In genomic region chr13:113187905-113188595, GRCh38 we compare ENCODE assay signal across 13 cellular contexts. TPM values are rescaled to one million over a fixed set of nuclear protein-coding genes. Genes with fewer than 3 reads are reported as not detected.
DNase-seq lines count a peak whose midpoint lies in the region; ATAC-seq and TF ChIP-seq lines count a peak whose summit lies in the region.
"Had no signal": no experiment of that assay in that cellular context is flagged by ENCODE, and none has a peak within 500 bp of the region (broad histone marks: within the 10 kb centered on the region; RNA-seq: fewer than 3 reads in every experiment).

No MANE protein-coding gene starts in this region.

- ATAC-seq in effector memory CD8-positive, alpha-beta T cell (replicated peaks), result no peak
- ATAC-seq in stimulated activated effector memory CD8-positive, alpha-beta T cell treated with anti-CD3 and anti-CD28 coated beads, Interleukin-12 subunit alpha, Interleukin-12 subunit beta, amount 100 ng/mL, for 72 hours, result no peak
- no peak for ATAC-seq in sciatic nerve

- in situ Hi-C loops in GM13977 (cut with MboI; ENCODE audit: low pct_unique_long_range_greater_than_20kb, low sequenced_read_pairs, unreplicated experiment), result no loop called here

- CTCF ChIA-PET in MCF 10A (lab: Yijun Ruan, JAX), result interaction anchor here (0.6 kb wide), 1 partner anchor 93 kb away, joined by 4 read pairs; no protein-coding TSS in a partner anchor

- H3K27ac Mint-ChIP-seq in MCF 10A (ENCODE audit: low read depth, unreplicated experiment), result peak overlapping the region; percentile 94
- H3K27ac Mint-ChIP-seq in effector memory CD8-positive, alpha-beta T cell, result peak overlapping the region; percentile 77 to 98
- H3K27ac Mint-ChIP-seq in stimulated activated effector memory CD8-positive, alpha-beta T cell treated with anti-CD3 and anti-CD28 coated beads, Interleukin-12 subunit alpha, Interleukin-12 subunit beta, amount 100 ng/mL, for 72 hours, result peak overlapping the region; percentile 88

- no peaks in the 10 kb centered on the region for H3K4me1 ChIP-seq in breast epithelium

- TF ChIP-seq CTCF in MCF 10A (IDR thresholded peaks at IDR 0.05; ENCODE audit: unreplicated experiment) (no peak), breast epithelium (IDR thresholded peaks at IDR 0.05) (no peak), GM13977 (IDR thresholded peaks at IDR 0.05; ENCODE audit: extremely low read depth, insufficient read depth, missing control alignments) (no peak)

- intact Hi-C loops in MCF 10A (cut with micrococcal nuclease) (loop anchor here (1.0 kb wide), 1 partner anchor 153 kb away; no protein-coding TSS in a partner anchor), breast epithelium (cut with DNase I; ENCODE audit: low total_unique reads) (no loop called here), sciatic nerve (cut with DNase I) (no loop called here)

- H3K4me1 Mint-ChIP-seq in MCF 10A (ENCODE audit: insufficient read depth, unreplicated experiment), result peaks cover 12% of the 10 kb centered on the region
- H3K4me1 Mint-ChIP-seq in effector memory CD8-positive, alpha-beta T cell (ENCODE audit: low read depth in 2 of 2), result peaks cover 39 to 47% of the 10 kb centered on the region in 2 donors
- peaks cover 59% of the 10 kb centered on the region for H3K4me1 Mint-ChIP-seq in stimulated activated effector memory CD8-positive, alpha-beta T cell treated with anti-CD3 and anti-CD28 coated beads, Interleukin-12 subunit alpha, Interleukin-12 subunit beta, amount 100 ng/mL, for 72 hours

- POLR2A ChIA-PET in MCF 10A (lab: Yijun Ruan, JAX), result interaction anchor here (0.7 to 3.1 kb wide), 10 partner anchors 9 to 264 kb away, joined by 3 to 41 read pairs (median 4); partner anchors contain the start of genes CUL4A, LAMP1 and PCID2

- no peak overlapping the region for H3K4me3 Mint-ChIP-seq in MCF 10A (ENCODE audit: unreplicated experiment)
- peak overlapping the region in 1 of 2 donors; percentile 70 for H3K4me3 Mint-ChIP-seq in effector memory CD8-positive, alpha-beta T cell
- H3K4me3 Mint-ChIP-seq in stimulated activated effector memory CD8-positive, alpha-beta T cell treated with anti-CD3 and anti-CD28 coated beads, Interleukin-12 subunit alpha, Interleukin-12 subunit beta, amount 100 ng/mL, for 72 hours, result no peak overlapping the region

- no peaks in the 10 kb centered on the region for H3K27me3 ChIP-seq in breast epithelium
- H3K27me3 ChIP-seq: ovary had no signal

- no peak overlapping the region for H3K27ac ChIP-seq in breast epithelium
- H3K27ac ChIP-seq: C4-2B, ovary had no signal

- TF ChIP-seq POLR2A in breast epithelium (IDR thresholded peaks at IDR 0.05), result no peak

- DNase-seq in MCF 10A (ENCODE audit: unreplicated experiment) (no peak), breast epithelium (ENCODE audit: low spot score in 2 of 2) (no peak), NCI-H226 (peak; percentile 17), cerebellar cortex (ENCODE audit: low spot score) (no peak), GM13977 (ENCODE audit: low spot score) (no peak), sciatic nerve (ENCODE audit: low spot score) (no peak)
- DNase-seq in effector memory CD8-positive, alpha-beta T cell, result no peak
- DNase-seq in stimulated activated effector memory CD8-positive, alpha-beta T cell treated with anti-CD3 and anti-CD28 coated beads, Interleukin-12 subunit alpha, Interleukin-12 subunit beta, amount 100 ng/mL, for 72 hours (ENCODE audit: low spot score in 2 of 2), result no peak
- DNase-seq: activated gamma-delta T cell treated with Interleukin-2 at 50 U/mL for 16 hours, NCI-H526 treated with DMSO at 0.1 percent for 48 hours had no signal

- H3K9me3 Mint-ChIP-seq in MCF 10A (ENCODE audit: unreplicated experiment), result no peaks in the 10 kb centered on the region
- no peaks in the 10 kb centered on the region for H3K9me3 Mint-ChIP-seq in effector memory CD8-positive, alpha-beta T cell
- H3K9me3 Mint-ChIP-seq in stimulated activated effector memory CD8-positive, alpha-beta T cell treated with anti-CD3 and anti-CD28 coated beads, Interleukin-12 subunit alpha, Interleukin-12 subunit beta, amount 100 ng/mL, for 72 hours, result no peaks in the 10 kb centered on the region

- H3K36me3 Mint-ChIP-seq in MCF 10A (ENCODE audit: insufficient read depth, unreplicated experiment), result peaks cover 83% of the 10 kb centered on the region
- peaks cover 37% of the 10 kb centered on the region for H3K36me3 Mint-ChIP-seq in effector memory CD8-positive, alpha-beta T cell (ENCODE audit: insufficient read depth)
- H3K36me3 Mint-ChIP-seq in stimulated activated effector memory CD8-positive, alpha-beta T cell treated with anti-CD3 and anti-CD28 coated beads, Interleukin-12 subunit alpha, Interleukin-12 subunit beta, amount 100 ng/mL, for 72 hours, result peaks cover 78% of the 10 kb centered on the region

- TSS peak; percentile 50 for BruUV-seq in MCF 10A (replicated peaks; lab: Mats Ljungman, UMichigan)

- no peak overlapping the region for H3K4me3 ChIP-seq in breast epithelium
- H3K4me3 ChIP-seq: lung, ovary had no signal

- H3K9me3 ChIP-seq in breast epithelium, result no peaks in the 10 kb centered on the region
- H3K9me3 ChIP-seq: ovary had no signal

- H3K27me3 Mint-ChIP-seq in MCF 10A (ENCODE audit: insufficient read depth, unreplicated experiment), result no peaks in the 10 kb centered on the region
- H3K27me3 Mint-ChIP-seq in effector memory CD8-positive, alpha-beta T cell, result no peaks in the 10 kb centered on the region

- H3K36me3 ChIP-seq in breast epithelium, result no peaks in the 10 kb centered on the region
- H3K36me3 ChIP-seq: ovary had no signal

RNA-seq across cellular contexts. Expression of gene PCID2, which starts 20.4 kb away (rescaled TPM):
- total RNA-seq in MCF 10A (2022) (60.7 and 63.4 TPM in 2 replicates), breast epithelium (10 to 100 TPM; 50.2 to 79.2 (median 76.7) TPM), sciatic nerve (45.1 TPM)

RNA-seq across cellular contexts. Expression of gene CUL4A, which starts 21.4 kb away (rescaled TPM):
- 74.7 and 85.9 TPM in 2 replicates for total RNA-seq in MCF 10A (2022)
- total RNA-seq in breast epithelium, result 100 to 1,000 TPM; 108 to 145 (median 142) TPM
- 62.3 TPM for total RNA-seq in sciatic nerve

RNA-seq across cellular contexts. Expression of gene PROZ, which starts 29.6 kb away (rescaled TPM):
- total RNA-seq in MCF 10A (2022) (not detected in 2 replicates), breast epithelium (not detected), sciatic nerve (not detected)
- total RNA-seq: lung, ovary had no signal
